In genomic region chr9:125889122-125889523, GRCh38 we compare ENCODE assay signal across 8 cellular contexts.
DNase-seq lines count a peak whose midpoint lies in the region; ATAC-seq and TF ChIP-seq lines count a peak whose summit lies in the region.

No MANE protein-coding gene starts in this region.

- H3K9me3 ChIP-seq in iPS-20b (ENCODE audit: insufficient read depth, low read depth, low read length) (no peaks in the 10 kb centered on the region), skeletal muscle satellite cell (replicated peaks; ENCODE audit: low read length) (no peaks in the 10 kb centered on the region)

- in situ Hi-C loops in KBM-7 (cut with MboI; ENCODE audit: low pct_unique_long_range_greater_than_20kb, low sequenced_read_pairs) (no loop called here), astrocyte of the cerebellum (cut with HindIII; ENCODE audit: low sequenced_read_pairs) (no loop called here)

- H3K4me1 ChIP-seq in iPS-20b (ENCODE audit: insufficient read depth, low read length) (peaks cover 78% of the 10 kb centered on the region), skeletal muscle satellite cell (ENCODE audit: control insufficient read depth, insufficient read depth, low read length) (peaks cover 5% of the 10 kb centered on the region)

- H3K4me3 ChIP-seq in astrocyte of the cerebellum (ENCODE audit: low read depth, low read length) (peak overlapping the region; percentile 45), iPS-20b (ENCODE audit: low read length) (peak overlapping the region; percentile 77), skeletal muscle satellite cell (ENCODE audit: low read length) (peak overlapping the region; percentile 76)

- H3K9ac ChIP-seq in iPS-20b (ENCODE audit: low read depth, low read length) (peak overlapping the region; percentile 58), skeletal muscle satellite cell (ENCODE audit: low read depth, low read length) (peak overlapping the region; percentile 75)

- DNase-seq in NCI-H1092 treated with DMSO at 0.1 percent for 48 hours (lab: John Stamatoyannopoulos, UW) (peak; percentile 77), NCI-H1092 (lab: John Stamatoyannopoulos, UW) (no peak), KBM-7 (peak; percentile 55), astrocyte of the cerebellum (ENCODE audit: low read depth) (no peak), SKM-1 (lab: John Stamatoyannopoulos, UW; ENCODE audit: unreplicated experiment) (no peak)

- TF ChIP-seq CTCF in astrocyte of the cerebellum (IDR thresholded peaks at IDR 0.05; ENCODE audit: low read depth, low read length, missing control alignments): no peak

- H3K27me3 ChIP-seq in iPS-20b (ENCODE audit: insufficient read depth, low read length) (peaks cover 7% of the 10 kb centered on the region; the same call in 1 of the 2 replicates), skeletal muscle satellite cell (ENCODE audit: control insufficient read depth, insufficient read depth, low read length) (no peaks in the 10 kb centered on the region)

- no peaks in the 10 kb centered on the region for H3K36me3 ChIP-seq in iPS-20b (ENCODE audit: insufficient read depth, low read depth, low read length)
- H3K36me3 ChIP-seq in skeletal muscle satellite cell (ENCODE audit: insufficient read depth, low read length): no peaks in the 10 kb centered on the region

- no peak for ATAC-seq in HG02970 (IDR thresholded peaks at IDR 0.05; ENCODE audit: low FRiP score, unreplicated experiment)

- peak overlapping the region; percentile 88 for H3K4me2 ChIP-seq in skeletal muscle satellite cell (ENCODE audit: low read length)

- H3K27ac ChIP-seq in iPS-20b (ENCODE audit: low read length): no peak overlapping the region

Comparison
In these comparisons a context has a peak if more than half of its experiments do, and no peak if none do; other contexts are left out.
1. DNase-seq: peak in NCI-H1092 treated with DMSO at 0.1 percent for 48 hours (single experiment) and KBM-7 (single experiment); none in NCI-H1092 (single experiment), astrocyte of the cerebellum (single experiment) and SKM-1 (single experiment).
2. Peak in every context shown above with its lines, with median percentiles within 50 percentile points of each other: H3K4me3 ChIP-seq.